Comparison of ENCODE assay signal across 1 cellular context in the genomic region with DNA sequence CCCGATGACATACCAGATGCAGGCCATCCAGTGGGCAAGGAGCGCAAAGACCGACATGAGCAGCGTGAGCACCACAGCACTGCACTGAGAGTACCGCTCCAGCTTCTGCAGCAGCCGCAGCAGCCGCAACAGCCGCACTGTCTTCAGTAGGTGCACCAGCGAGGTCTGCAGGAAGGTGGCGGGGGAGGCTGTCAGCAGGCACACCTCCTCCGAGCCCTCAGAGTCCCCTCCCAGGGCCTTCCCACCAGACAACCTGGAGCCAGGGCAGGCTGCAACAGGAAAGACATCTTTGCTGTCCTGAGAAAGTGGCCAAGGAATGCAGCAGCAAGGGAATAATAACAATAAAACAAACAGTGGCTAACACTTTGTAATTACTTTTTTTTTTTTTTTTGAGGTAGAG.
TF ChIP-seq lines count a peak whose summit lies in the region.

No MANE protein-coding gene starts in this region.

TF ChIP-seq in GM23338, 12 proteins besides CTCF, POLR2A, EP300 and RAD21 (continued from another document):
- TF ChIP-seq, protein P1, sequence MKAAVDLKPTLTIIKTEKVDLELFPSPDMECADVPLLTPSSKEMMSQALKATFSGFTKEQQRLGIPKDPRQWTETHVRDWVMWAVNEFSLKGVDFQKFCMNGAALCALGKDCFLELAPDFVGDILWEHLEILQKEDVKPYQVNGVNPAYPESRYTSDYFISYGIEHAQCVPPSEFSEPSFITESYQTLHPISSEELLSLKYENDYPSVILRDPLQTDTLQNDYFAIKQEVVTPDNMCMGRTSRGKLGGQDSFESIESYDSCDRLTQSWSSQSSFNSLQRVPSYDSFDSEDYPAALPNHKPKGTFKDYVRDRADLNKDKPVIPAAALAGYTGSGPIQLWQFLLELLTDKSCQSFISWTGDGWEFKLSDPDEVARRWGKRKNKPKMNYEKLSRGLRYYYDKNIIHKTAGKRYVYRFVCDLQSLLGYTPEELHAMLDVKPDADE (IDR thresholded peaks at IDR 0.05): no peak
